12 cellular contexts compared by ENCODE assay signal in genomic region chr1:201295861-201296260, GRCh38. TPM values are rescaled to one million over a fixed set of nuclear protein-coding genes. Genes with fewer than 3 reads are reported as not detected.
DNase-seq lines count a peak whose midpoint lies in the region; ATAC-seq and TF ChIP-seq lines count a peak whose summit lies in the region.
"Had no signal": no experiment of that assay in that cellular context is flagged by ENCODE, and none has a peak within 500 bp of the region (broad histone marks: within the 10 kb centered on the region; RNA-seq: fewer than 3 reads in every experiment).

No MANE protein-coding gene starts in this region.

- DNase-seq in AG08396 (ENCODE audit: low spot score) (peak; percentile 57), LHCN-M2 (ENCODE audit: low read depth) (peak; percentile 77), chondrocyte (ENCODE audit: low spot score) (no peak), neural crest cell (ENCODE audit: low read depth, low spot score) (no peak), RKO (ENCODE audit: low spot score) (no peak), SKM-1 (lab: John Stamatoyannopoulos, UW; ENCODE audit: unreplicated experiment) (no peak), retina (no peak)
- DNase-seq: activated CD4-positive, alpha-beta T cell treated with anti-CD3 and anti-CD28 coated beads for 4 hours; activated effector memory CD4-positive, alpha-beta T cell treated with Interleukin-2 at 50 U/mL for 16 hours; hypothalamus; stimulated activated CD4-positive, alpha-beta T cell treated with anti-CD3 and anti-CD28 coated beads, Interleukin-12 subunit alpha, Interleukin-12 subunit beta, amount 100 ng/mL, for 4 hours had no signal

- H3K4me1 Mint-ChIP-seq in chondrocyte (ENCODE audit: low read depth): peaks cover 38% of the 10 kb centered on the region
- peaks cover 8% of the 10 kb centered on the region for H3K4me1 Mint-ChIP-seq in neural crest cell

- H3K27me3 Mint-ChIP-seq in chondrocyte (ENCODE audit: low read depth) (no peaks in the 10 kb centered on the region), neural crest cell (ENCODE audit: low read depth) (peaks cover 9% of the 10 kb centered on the region)

- H3K4me3 Mint-ChIP-seq in chondrocyte (ENCODE audit: unreplicated experiment) (no peak overlapping the region), neural crest cell (no peak overlapping the region)

- no peak for TF ChIP-seq CTCF in chondrocyte (IDR thresholded peaks at IDR 0.05)
- no peak for TF ChIP-seq CTCF in neural crest cell (conservative IDR thresholded peaks at IDR 0.05)

- H3K27ac Mint-ChIP-seq in chondrocyte (ENCODE audit: unreplicated experiment) (peak overlapping the region; percentile 43), neural crest cell (ENCODE audit: unreplicated experiment) (peak overlapping the region; percentile 59)

- H3K9me3 Mint-ChIP-seq in chondrocyte (ENCODE audit: low read depth): no peaks in the 10 kb centered on the region
- no peaks in the 10 kb centered on the region for H3K9me3 Mint-ChIP-seq in neural crest cell

- H3K36me3 Mint-ChIP-seq in chondrocyte (ENCODE audit: low read depth) (peaks cover 2% of the 10 kb centered on the region), neural crest cell (ENCODE audit: low read depth) (no peaks in the 10 kb centered on the region)

- ATAC-seq in GM19467 (IDR thresholded peaks at IDR 0.05; ENCODE audit: unreplicated experiment): no peak

RNA-seq across cellular contexts. Expression of gene PKP1, which starts 12.6 kb away (rescaled TPM):
- not detected in 2 replicates for total RNA-seq in LHCN-M2 (2014; rRNA removed)
- 0.24 TPM for polyA plus RNA-seq in LHCN-M2 (2012)
- 0.07 to 4.1 TPM (median 4.0 TPM) in 3 replicates for total RNA-seq in chondrocyte
- not detected in 2 replicates for total RNA-seq in neural crest cell

Comparison
In these comparisons a context has a peak if more than half of its experiments do, and no peak if none do; other contexts are left out.
1. DNase-seq: peak in AG08396 (single experiment) and LHCN-M2 (single experiment); none in chondrocyte (single experiment), neural crest cell (single experiment), RKO (single experiment), SKM-1 (single experiment) and retina (single experiment).